In the genomic region with DNA sequence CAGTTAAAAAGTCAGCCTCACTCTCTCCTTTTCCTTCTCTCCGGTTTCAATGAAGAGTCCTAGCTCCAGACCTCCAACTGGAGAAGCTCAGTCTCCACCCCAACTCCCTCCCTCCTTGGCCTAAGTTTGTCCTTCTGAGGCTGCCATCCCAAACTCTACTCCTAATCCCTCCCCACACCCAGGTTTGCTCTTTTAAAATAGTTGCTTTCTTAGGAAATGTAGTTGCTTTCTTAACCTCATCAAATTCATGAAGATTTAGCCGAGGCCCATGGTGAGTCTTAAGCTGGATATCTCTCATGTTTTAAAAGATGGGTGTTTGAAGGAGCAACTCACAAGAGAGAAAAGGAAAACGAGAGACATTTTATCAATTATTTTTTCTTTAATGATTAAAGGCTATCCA, we compare ENCODE assay signal across 1 cellular context.
TF ChIP-seq lines count a peak whose summit lies in the region.

No MANE protein-coding gene starts in this region.

TF ChIP-seq in HepG2, 621 proteins besides CTCF, POLR2A, EP300 and RAD21 (continues in another document):
- TF ChIP-seq, protein P1, sequence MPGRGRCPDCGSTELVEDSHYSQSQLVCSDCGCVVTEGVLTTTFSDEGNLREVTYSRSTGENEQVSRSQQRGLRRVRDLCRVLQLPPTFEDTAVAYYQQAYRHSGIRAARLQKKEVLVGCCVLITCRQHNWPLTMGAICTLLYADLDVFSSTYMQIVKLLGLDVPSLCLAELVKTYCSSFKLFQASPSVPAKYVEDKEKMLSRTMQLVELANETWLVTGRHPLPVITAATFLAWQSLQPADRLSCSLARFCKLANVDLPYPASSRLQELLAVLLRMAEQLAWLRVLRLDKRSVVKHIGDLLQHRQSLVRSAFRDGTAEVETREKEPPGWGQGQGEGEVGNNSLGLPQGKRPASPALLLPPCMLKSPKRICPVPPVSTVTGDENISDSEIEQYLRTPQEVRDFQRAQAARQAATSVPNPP (CRISPR knock-in tag; IDR thresholded peaks at IDR 0.05) = 0 out of 2 replicates have a peak, but pooled peaks have one; percentile 43
- TF ChIP-seq ZSCAN9 (CRISPR knock-in tag; IDR thresholded peaks at IDR 0.05; ENCODE audit: borderline replicate concordance) (peak; percentile 56; the same call in 1 of the 2 replicates), EED (CRISPR knock-in tag; IDR thresholded peaks at IDR 0.05) (no peak), ZNF562 (CRISPR knock-in tag; IDR thresholded peaks at IDR 0.05; ENCODE audit: borderline replicate concordance) (no peak), HDAC1 (CRISPR knock-in tag; IDR thresholded peaks at IDR 0.05) (0 out of 2 replicates have a peak, but pooled peaks have one; percentile 42), ZNF138 (CRISPR knock-in tag; IDR thresholded peaks at IDR 0.05; ENCODE audit: low read depth) (no peak), SCMH1 (CRISPR knock-in tag; IDR thresholded peaks at IDR 0.05; ENCODE audit: borderline replicate concordance) (no peak), GABPB1 (CRISPR knock-in tag; IDR thresholded peaks at IDR 0.05) (peak; percentile 55), TMF1 (CRISPR knock-in tag; IDR thresholded peaks at IDR 0.05; ENCODE audit: low read depth) (no peak), RARG (CRISPR knock-in tag; IDR thresholded peaks at IDR 0.05; ENCODE audit: low read depth) (0 out of 2 replicates have a peak, but pooled peaks have one; percentile 52), YY1 (IDR thresholded peaks at IDR 0.05; ENCODE audit: insufficient read depth, insufficient replicate concordance, low read depth, low read length) (no peak)
- TF ChIP-seq, protein P2, sequence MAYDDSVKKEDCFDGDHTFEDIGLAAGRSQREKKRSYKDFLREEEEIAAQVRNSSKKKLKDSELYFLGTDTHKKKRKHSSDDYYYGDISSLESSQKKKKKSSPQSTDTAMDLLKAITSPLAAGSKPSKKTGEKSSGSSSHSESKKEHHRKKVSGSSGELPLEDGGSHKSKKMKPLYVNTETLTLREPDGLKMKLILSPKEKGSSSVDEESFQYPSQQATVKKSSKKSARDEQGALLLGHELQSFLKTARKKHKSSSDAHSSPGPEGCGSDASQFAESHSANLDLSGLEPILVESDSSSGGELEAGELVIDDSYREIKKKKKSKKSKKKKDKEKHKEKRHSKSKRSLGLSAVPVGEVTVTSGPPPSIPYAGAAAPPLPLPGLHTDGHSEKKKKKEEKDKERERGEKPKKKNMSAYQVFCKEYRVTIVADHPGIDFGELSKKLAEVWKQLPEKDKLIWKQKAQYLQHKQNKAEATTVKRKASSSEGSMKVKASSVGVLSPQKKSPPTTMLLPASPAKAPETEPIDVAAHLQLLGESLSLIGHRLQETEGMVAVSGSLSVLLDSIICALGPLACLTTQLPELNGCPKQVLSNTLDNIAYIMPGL (CRISPR knock-in tag; IDR thresholded peaks at IDR 0.05; ENCODE audit: borderline replicate concordance in 1 of 2, low read depth in 1 of 2) = peak in 1 of 2 experiments; percentile 45; a peak in 1 of 4 replicates
- TF ChIP-seq, protein P3, sequence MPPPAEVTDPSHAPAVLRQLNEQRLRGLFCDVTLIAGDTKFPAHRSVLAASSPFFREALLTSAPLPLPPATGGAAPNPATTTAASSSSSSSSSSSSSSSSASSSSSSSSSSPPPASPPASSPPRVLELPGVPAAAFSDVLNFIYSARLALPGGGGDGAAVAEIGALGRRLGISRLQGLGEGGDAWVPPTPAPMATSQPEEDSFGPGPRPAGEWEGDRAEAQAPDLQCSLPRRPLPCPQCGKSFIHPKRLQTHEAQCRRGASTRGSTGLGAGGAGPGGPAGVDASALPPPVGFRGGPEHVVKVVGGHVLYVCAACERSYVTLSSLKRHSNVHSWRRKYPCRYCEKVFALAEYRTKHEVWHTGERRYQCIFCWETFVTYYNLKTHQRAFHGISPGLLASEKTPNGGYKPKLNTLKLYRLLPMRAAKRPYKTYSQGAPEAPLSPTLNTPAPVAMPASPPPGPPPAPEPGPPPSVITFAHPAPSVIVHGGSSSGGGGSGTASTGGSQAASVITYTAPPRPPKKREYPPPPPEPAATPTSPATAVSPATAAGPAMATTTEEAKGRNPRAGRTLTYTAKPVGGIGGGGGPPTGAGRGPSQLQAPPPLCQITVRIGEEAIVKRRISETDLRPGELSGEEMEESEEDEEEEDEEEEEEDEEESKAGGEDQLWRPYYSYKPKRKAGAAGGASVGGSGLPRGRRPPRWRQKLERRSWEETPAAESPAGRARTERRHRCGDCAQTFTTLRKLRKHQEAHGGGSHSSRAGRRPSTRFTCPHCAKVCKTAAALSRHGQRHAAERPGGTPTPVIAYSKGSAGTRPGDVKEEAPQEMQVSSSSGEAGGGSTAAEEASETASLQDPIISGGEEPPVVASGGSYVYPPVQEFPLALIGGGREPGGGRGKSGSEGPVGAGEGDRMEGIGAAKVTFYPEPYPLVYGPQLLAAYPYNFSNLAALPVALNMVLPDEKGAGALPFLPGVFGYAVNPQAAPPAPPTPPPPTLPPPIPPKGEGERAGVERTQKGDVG (CRISPR knock-in tag; IDR thresholded peaks at IDR 0.05; ENCODE audit: borderline replicate concordance) = no peak
- TF ChIP-seq, protein P4, sequence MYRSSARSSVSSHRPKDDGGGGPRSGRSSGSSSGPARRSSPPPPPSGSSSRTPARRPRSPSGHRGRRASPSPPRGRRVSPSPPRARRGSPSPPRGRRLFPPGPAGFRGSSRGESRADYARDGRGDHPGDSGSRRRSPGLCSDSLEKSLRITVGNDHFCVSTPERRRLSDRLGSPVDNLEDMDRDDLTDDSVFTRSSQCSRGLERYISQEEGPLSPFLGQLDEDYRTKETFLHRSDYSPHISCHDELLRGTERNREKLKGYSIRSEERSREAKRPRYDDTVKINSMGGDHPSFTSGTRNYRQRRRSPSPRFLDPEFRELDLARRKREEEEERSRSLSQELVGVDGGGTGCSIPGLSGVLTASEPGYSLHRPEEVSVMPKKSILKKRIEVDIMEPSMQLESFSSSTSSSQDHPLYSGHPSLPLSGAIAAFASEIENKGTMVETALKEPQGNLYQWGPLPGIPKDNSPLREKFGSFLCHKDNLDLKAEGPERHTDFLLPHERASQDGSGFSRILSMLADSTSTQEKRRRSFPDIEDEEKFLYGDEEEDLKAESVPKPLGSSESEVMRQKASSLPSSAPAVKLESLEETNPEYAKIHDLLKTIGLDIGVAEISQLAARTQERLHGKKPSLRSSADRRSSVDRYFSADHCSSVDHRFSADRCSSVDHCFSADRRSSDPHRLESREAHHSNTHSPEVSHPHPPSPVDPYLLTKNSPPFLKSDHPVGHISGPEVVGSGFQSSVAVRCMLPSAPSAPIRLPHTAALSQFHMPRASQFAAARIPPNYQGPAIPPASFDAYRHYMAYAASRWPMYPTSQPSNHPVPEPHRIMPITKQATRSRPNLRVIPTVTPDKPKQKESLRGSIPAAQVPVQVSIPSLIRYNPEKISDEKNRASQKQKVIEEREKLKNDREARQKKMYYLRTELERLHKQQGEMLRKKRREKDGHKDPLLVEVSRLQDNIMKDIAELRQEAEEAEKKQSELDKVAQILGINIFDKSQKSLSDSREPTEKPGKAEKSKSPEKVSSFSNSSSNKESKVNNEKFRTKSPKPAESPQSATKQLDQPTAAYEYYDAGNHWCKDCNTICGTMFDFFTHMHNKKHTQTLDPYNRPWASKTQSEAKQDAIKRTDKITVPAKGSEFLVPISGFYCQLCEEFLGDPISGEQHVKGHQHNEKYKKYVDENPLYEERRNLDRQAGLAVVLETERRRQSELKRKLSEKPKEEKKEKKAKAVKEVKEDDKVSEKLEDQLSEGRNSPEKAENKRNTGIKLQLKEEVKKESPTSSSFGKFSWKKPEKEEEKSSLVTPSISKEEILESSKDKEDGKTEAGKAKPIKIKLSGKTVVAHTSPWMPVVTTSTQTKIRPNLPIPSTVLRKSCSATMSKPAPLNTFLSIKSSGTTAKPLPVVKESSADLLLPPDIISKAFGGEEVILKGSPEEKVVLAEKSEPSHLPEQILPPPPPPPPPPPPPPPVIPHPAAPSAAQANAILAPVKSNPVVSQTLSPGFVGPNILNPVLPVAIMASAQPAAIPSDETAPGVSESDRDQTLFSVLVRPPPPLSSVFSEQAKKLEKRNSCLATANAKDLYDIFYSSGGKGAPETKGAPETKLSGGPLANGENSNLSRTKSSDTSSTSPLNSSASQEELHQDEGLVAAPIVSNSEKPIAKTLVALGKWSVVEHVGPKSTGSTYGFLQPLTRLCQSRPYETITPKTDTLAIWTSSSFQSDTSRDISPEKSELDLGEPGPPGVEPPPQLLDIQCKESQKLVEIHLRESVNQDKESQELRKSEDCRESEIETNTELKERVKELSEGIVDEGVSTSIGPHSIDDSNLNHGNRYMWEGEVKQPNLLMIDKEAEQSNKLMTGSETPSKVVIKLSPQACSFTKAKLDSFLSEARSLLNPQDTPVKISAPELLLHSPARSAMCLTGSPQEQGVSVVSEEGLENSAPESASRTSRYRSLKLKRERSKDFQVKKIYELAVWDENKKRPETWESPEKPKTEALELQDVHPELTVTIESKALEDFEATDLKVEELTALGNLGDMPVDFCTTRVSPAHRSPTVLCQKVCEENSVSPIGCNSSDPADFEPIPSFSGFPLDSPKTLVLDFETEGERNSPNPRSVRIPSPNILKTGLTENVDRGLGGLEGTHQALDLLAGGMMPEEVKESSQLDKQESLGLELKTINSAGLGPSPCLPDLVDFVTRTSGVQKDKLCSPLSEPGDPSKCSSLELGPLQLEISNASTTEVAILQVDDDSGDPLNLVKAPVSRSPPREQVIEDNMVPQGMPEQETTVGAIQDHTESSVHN (CRISPR knock-in tag; IDR thresholded peaks at IDR 0.05) = no peak
- TF ChIP-seq, protein P5, sequence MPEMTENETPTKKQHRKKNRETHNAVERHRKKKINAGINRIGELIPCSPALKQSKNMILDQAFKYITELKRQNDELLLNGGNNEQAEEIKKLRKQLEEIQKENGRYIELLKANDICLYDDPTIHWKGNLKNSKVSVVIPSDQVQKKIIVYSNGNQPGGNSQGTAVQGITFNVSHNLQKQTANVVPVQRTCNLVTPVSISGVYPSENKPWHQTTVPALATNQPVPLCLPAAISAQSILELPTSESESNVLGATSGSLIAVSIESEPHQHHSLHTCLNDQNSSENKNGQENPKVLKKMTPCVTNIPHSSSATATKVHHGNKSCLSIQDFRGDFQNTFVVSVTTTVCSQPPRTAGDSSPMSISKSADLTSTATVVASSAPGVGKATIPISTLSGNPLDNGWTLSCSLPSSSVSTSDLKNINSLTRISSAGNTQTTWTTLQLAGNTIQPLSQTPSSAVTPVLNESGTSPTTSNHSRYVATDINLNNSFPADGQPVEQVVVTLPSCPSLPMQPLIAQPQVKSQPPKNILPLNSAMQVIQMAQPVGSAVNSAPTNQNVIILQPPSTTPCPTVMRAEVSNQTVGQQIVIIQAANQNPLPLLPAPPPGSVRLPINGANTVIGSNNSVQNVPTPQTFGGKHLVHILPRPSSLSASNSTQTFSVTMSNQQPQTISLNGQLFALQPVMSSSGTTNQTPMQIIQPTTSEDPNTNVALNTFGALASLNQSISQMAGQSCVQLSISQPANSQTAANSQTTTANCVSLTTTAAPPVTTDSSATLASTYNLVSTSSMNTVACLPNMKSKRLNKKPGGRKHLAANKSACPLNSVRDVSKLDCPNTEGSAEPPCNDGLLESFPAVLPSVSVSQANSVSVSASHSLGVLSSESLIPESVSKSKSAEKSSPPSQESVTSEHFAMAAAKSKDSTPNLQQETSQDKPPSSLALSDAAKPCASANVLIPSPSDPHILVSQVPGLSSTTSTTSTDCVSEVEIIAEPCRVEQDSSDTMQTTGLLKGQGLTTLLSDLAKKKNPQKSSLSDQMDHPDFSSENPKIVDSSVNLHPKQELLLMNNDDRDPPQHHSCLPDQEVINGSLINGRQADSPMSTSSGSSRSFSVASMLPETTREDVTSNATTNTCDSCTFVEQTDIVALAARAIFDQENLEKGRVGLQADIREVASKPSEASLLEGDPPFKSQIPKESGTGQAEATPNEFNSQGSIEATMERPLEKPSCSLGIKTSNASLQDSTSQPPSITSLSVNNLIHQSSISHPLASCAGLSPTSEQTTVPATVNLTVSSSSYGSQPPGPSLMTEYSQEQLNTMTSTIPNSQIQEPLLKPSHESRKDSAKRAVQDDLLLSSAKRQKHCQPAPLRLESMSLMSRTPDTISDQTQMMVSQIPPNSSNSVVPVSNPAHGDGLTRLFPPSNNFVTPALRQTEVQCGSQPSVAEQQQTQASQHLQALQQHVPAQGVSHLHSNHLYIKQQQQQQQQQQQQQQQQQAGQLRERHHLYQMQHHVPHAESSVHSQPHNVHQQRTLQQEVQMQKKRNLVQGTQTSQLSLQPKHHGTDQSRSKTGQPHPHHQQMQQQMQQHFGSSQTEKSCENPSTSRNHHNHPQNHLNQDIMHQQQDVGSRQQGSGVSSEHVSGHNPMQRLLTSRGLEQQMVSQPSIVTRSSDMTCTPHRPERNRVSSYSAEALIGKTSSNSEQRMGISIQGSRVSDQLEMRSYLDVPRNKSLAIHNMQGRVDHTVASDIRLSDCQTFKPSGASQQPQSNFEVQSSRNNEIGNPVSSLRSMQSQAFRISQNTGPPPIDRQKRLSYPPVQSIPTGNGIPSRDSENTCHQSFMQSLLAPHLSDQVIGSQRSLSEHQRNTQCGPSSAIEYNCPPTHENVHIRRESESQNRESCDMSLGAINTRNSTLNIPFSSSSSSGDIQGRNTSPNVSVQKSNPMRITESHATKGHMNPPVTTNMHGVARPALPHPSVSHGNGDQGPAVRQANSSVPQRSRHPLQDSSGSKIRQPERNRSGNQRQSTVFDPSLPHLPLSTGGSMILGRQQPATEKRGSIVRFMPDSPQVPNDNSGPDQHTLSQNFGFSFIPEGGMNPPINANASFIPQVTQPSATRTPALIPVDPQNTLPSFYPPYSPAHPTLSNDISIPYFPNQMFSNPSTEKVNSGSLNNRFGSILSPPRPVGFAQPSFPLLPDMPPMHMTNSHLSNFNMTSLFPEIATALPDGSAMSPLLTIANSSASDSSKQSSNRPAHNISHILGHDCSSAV (CRISPR knock-in tag; IDR thresholded peaks at IDR 0.05; ENCODE audit: borderline replicate concordance) = no peak
- TF ChIP-seq, protein P6, sequence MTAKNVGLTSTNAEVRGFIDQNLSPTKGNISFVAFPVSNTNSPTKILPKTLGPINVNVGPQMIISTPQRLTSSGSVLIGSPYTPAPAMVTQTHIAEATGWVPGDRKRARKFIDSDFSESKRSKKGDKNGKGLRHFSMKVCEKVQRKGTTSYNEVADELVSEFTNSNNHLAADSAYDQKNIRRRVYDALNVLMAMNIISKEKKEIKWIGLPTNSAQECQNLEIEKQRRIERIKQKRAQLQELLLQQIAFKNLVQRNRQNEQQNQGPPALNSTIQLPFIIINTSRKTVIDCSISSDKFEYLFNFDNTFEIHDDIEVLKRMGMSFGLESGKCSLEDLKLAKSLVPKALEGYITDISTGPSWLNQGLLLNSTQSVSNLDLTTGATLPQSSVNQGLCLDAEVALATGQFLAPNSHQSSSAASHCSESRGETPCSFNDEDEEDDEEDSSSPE (CRISPR knock-in tag; IDR thresholded peaks at IDR 0.05) = peak; percentile 52; the same call in 1 of the 2 replicates
- TF ChIP-seq, protein P7, sequence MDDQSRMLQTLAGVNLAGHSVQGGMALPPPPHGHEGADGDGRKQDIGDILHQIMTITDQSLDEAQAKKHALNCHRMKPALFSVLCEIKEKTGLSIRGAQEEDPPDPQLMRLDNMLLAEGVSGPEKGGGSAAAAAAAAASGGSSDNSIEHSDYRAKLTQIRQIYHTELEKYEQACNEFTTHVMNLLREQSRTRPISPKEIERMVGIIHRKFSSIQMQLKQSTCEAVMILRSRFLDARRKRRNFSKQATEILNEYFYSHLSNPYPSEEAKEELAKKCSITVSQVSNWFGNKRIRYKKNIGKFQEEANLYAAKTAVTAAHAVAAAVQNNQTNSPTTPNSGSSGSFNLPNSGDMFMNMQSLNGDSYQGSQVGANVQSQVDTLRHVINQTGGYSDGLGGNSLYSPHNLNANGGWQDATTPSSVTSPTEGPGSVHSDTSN (CRISPR knock-in tag; IDR thresholded peaks at IDR 0.05; ENCODE audit: borderline replicate concordance) = no peak
